Comparison of ENCODE assay signal across 1 cellular context in the genomic region with DNA sequence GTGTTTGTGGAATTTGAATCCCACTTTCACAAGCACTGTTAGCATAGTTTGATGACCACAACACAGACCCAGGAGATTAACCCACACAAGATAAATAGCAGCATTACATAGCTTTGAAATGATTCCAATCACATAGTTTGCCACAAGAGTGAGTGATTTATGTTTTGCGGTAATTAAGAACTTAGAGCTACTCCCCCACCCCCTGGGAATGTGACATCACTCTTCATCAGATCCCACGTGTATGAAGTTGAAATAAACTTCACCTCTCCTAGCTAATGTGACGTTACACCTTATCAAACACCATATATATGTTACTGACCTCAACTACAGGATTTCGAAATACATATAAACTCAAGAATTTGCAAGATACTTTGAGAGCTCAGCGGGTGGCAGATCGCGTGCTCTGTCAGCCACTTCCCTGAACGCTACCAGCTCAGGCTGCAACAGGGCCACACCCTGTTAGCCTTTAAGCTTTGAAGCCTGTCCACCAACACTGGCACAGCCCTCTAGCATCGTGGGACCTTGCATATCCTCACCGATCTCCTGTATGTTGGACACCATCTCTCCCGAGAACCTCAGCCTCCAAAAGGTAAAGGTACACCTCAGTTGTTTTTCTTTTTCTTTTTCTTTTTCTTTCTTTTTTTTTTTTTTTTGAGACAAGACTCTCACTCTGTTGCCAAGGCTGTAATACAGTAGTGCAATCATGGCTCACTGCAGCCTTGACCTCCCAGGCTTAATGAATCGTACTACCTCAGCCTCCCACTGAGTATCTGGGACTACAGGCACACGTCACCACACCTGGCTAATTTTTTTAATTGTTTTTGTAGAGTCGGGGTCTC.
TF ChIP-seq lines count a peak whose summit lies in the region.

No MANE protein-coding gene starts in this region.

TF ChIP-seq in HEK293, 187 proteins besides CTCF, POLR2A, EP300 and RAD21 (continued from another document and continues in another):
- TF ChIP-seq ZBTB11 (tag by site-specific recombination; conservative IDR thresholded peaks at IDR 0.05; ENCODE audit: low read depth) (no peak; the same call in 1 of the 2 replicates), MZF1 (tag by site-specific recombination; IDR thresholded peaks at IDR 0.05; ENCODE audit: borderline replicate concordance) (peak; percentile 91), ZFP37 (tag by site-specific recombination; IDR thresholded peaks at IDR 0.05) (peak; percentile 94; the same call in 1 of the 2 replicates), ZNF776 (tag by site-specific recombination; IDR thresholded peaks at IDR 0.05; ENCODE audit: borderline replicate concordance) (no peak), ZNF660 (tag by site-specific recombination; IDR thresholded peaks at IDR 0.05) (peak; percentile 97), ZNF561 (tag by site-specific recombination; IDR thresholded peaks at IDR 0.05; ENCODE audit: borderline replicate concordance) (peak; percentile 87), SP3 (tag by site-specific recombination; IDR thresholded peaks at IDR 0.05) (peak; percentile 80), GFI1B (tag by site-specific recombination; IDR thresholded peaks at IDR 0.05) (peak; percentile 99), YY2 (tag by site-specific recombination; IDR thresholded peaks at IDR 0.05) (no peak), ZBTB48 (tag by site-specific recombination; IDR thresholded peaks at IDR 0.05) (peak; percentile 39; the same call in 1 of the 2 replicates), REPIN1 (tag by site-specific recombination; IDR thresholded peaks at IDR 0.05; ENCODE audit: low read depth) (peak; percentile 45; the same call in 1 of the 2 replicates), ZNF48 (tag by site-specific recombination; IDR thresholded peaks at IDR 0.05) (no peak), ZNF518A (tag by site-specific recombination; conservative IDR thresholded peaks at IDR 0.05; ENCODE audit: low read depth) (peak; percentile 69), HIC1 (tag by site-specific recombination; IDR thresholded peaks at IDR 0.05) (peak; percentile 99), GLI2 (tag by site-specific recombination; IDR thresholded peaks at IDR 0.05; ENCODE audit: borderline replicate concordance, low read depth) (peak; percentile 100), ZNF596 (tag by site-specific recombination; IDR thresholded peaks at IDR 0.05) (peak; percentile 67; the same call in 1 of the 2 replicates), ZNF514 (tag by site-specific recombination; IDR thresholded peaks at IDR 0.05) (no peak), ZBTB21 (tag by site-specific recombination; IDR thresholded peaks at IDR 0.05) (peak; percentile 99), ZNF354C (tag by site-specific recombination; IDR thresholded peaks at IDR 0.05; ENCODE audit: borderline replicate concordance, low read depth) (peak; percentile 77; the same call in 1 of the 2 replicates), ZSCAN16 (tag by site-specific recombination; IDR thresholded peaks at IDR 0.05) (0 out of 2 replicates have a peak, but pooled peaks have one; percentile 38), ZNF239 (tag by site-specific recombination; IDR thresholded peaks at IDR 0.05) (peak; percentile 88), ZNF23 (tag by site-specific recombination; IDR thresholded peaks at IDR 0.05; ENCODE audit: borderline replicate concordance) (no peak), ZNF791 (tag by site-specific recombination; IDR thresholded peaks at IDR 0.05) (0 out of 2 replicates have a peak, but pooled peaks have one; percentile 23), ZSCAN5A (tag by site-specific recombination; IDR thresholded peaks at IDR 0.05) (0 out of 2 replicates have a peak, but pooled peaks have one; percentile 34), ZEB2 (tag by site-specific recombination; IDR thresholded peaks at IDR 0.05) (peak; percentile 100), YY1 (tag by site-specific recombination; IDR thresholded peaks at IDR 0.05) (no peak), ZBTB49 (tag by site-specific recombination; IDR thresholded peaks at IDR 0.05; ENCODE audit: low read depth) (peak; percentile 71; the same call in 1 of the 2 replicates), ZNF610 (tag by site-specific recombination; IDR thresholded peaks at IDR 0.05; ENCODE audit: borderline replicate concordance) (no peak), BCL11B (tag by site-specific recombination; IDR thresholded peaks at IDR 0.05; ENCODE audit: low read depth) (peak; percentile 98), ZNF677 (tag by site-specific recombination; IDR thresholded peaks at IDR 0.05) (no peak), GLIS1 (tag by site-specific recombination; IDR thresholded peaks at IDR 0.05) (peak; percentile 96), ZNF843 (tag by site-specific recombination; IDR thresholded peaks at IDR 0.05) (peak; percentile 100), ZNF302 (tag by site-specific recombination; IDR thresholded peaks at IDR 0.05; ENCODE audit: low read depth) (no peak), ZNF449 (tag by site-specific recombination; IDR thresholded peaks at IDR 0.05) (peak; percentile 68; the same call in 1 of the 2 replicates), ZBTB8A (tag by site-specific recombination; IDR thresholded peaks at IDR 0.05) (peak; percentile 88)
- TF ChIP-seq, protein P1, sequence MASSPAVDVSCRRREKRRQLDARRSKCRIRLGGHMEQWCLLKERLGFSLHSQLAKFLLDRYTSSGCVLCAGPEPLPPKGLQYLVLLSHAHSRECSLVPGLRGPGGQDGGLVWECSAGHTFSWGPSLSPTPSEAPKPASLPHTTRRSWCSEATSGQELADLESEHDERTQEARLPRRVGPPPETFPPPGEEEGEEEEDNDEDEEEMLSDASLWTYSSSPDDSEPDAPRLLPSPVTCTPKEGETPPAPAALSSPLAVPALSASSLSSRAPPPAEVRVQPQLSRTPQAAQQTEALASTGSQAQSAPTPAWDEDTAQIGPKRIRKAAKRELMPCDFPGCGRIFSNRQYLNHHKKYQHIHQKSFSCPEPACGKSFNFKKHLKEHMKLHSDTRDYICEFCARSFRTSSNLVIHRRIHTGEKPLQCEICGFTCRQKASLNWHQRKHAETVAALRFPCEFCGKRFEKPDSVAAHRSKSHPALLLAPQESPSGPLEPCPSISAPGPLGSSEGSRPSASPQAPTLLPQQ (tag by site-specific recombination; IDR thresholded peaks at IDR 0.05): peak; percentile 90
